31 cellular contexts compared by ENCODE assay signal in the genomic region with DNA sequence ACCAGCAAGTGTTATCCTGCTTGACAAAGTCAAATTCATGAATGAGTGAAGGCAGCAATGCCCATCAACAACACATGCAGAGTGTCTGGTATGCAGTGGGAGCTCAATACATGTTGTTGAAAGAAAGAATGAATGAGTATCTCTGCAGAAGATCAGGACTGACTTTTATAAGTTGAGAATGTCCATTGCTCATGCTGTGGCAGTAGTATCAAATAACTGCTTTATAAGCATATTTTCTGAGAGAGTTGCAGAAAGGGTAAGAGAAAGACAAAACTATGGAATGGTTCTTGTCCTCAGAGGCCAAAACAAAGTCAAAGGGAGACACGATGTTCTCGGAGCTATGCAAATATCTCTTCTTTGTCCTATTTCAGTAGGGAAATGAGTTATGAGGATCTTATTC.
"Had no signal": no experiment of that assay in that cellular context is flagged by ENCODE, and none has a peak within 500 bp of the region (broad histone marks: within the 10 kb centered on the region; RNA-seq: fewer than 3 reads in every experiment).

No MANE protein-coding gene starts in this region.

- H3K4me3 ChIP-seq: esophagus muscularis mucosa, gastroesophageal sphincter, heart left ventricle, hepatocyte, left lung, mucosa of descending colon, pancreas, smooth muscle cell, suprapubic skin, thyroid gland, vagina had no signal

- ATAC-seq: foreskin keratinocyte; gastroesophageal sphincter; heart left ventricle; left cardiac atrium; left lung; mucosa of descending colon; natural killer cell treated with Interleukin-12 subunit alpha and Interleukin-12 subunit beta and Interleukin-15 and Interleukin-18, amount 100 ng/mL, for 72 hours; pancreas; sciatic nerve; stimulated activated effector memory CD8-positive, alpha-beta T cell treated with anti-CD3 and anti-CD28 coated beads, Interleukin-12 subunit alpha, Interleukin-12 subunit beta, amount 100 ng/mL, for 72 hours; stimulated activated naive CD8-positive, alpha-beta T cell treated with anti-CD3 and anti-CD28 coated beads, Interleukin-15, Interleukin-2, amounts not matched to agents 100 U/mL and 50 U/mL, for 24 hours had no signal

- H3K4me1 ChIP-seq: foreskin keratinocyte, pancreas, thyroid gland had no signal

- H3K4me1 Mint-ChIP-seq: naive B cell; stimulated activated effector memory CD8-positive, alpha-beta T cell treated with anti-CD3 and anti-CD28 coated beads, Interleukin-12 subunit alpha, Interleukin-12 subunit beta, amount 100 ng/mL, for 72 hours had no signal

- H3K4me2 ChIP-seq: hepatocyte, smooth muscle cell had no signal

- H3K79me2 ChIP-seq: hepatocyte had no signal

- H3K27ac Mint-ChIP-seq: mesothelial cell of epicardium; naive B cell; natural killer cell treated with Interleukin-12 subunit alpha and Interleukin-12 subunit beta and Interleukin-15 and Interleukin-18, amount 100 ng/mL, for 72 hours; progenitor cell of endocrine pancreas; stimulated activated effector memory CD8-positive, alpha-beta T cell treated with anti-CD3 and anti-CD28 coated beads, Interleukin-12 subunit alpha, Interleukin-12 subunit beta, amount 100 ng/mL, for 72 hours had no signal

- DNase-seq: cortex of kidney; effector CD8-positive, alpha-beta T cell; foreskin keratinocyte; heart left ventricle; kidney; left cardiac atrium; left lung; mesenchymal stem cell; mucosa of descending colon; naive B cell; pancreas; stimulated activated CD4-positive, alpha-beta T cell treated with anti-CD3 and anti-CD28 coated beads, Interleukin-12 subunit alpha, Interleukin-12 subunit beta, amount 100 ng/mL, for 4 hours; stimulated activated CD4-positive, alpha-beta T cell treated with anti-CD3 and anti-CD28 coated beads, Interleukin-2, amount 100 ng/mL, for 24 hours; stimulated activated CD4-positive, alpha-beta T cell treated with anti-CD3 and anti-CD28 coated beads, Interleukin-4, amount 100 ng/mL, for 24 hours; stimulated activated naive CD8-positive, alpha-beta T cell treated with anti-CD3 and anti-CD28 coated beads, Interleukin-15, Interleukin-2, amounts not matched to agents 100 U/mL and 50 U/mL, for 24 hours; thyroid gland; trophoblast cell had no signal

- H3K9me3 Mint-ChIP-seq: mesothelial cell of epicardium; natural killer cell treated with Interleukin-12 subunit alpha and Interleukin-12 subunit beta and Interleukin-15 and Interleukin-18, amount 100 ng/mL, for 72 hours had no signal

- H3K4me3 Mint-ChIP-seq: mesothelial cell of epicardium; naive B cell; natural killer cell treated with Interleukin-12 subunit alpha and Interleukin-12 subunit beta and Interleukin-15 and Interleukin-18, amount 100 ng/mL, for 72 hours; neural crest cell; stimulated activated effector memory CD8-positive, alpha-beta T cell treated with anti-CD3 and anti-CD28 coated beads, Interleukin-12 subunit alpha, Interleukin-12 subunit beta, amount 100 ng/mL, for 72 hours had no signal

- H3K27me3 ChIP-seq: esophagus muscularis mucosa, foreskin keratinocyte, gastroesophageal sphincter, heart left ventricle, hepatocyte, left lung, neutrophil, pancreas, suprapubic skin, thyroid gland, vagina had no signal

- H3K36me3 Mint-ChIP-seq: mesothelial cell of epicardium; naive B cell; natural killer cell treated with Interleukin-12 subunit alpha and Interleukin-12 subunit beta and Interleukin-15 and Interleukin-18, amount 100 ng/mL, for 72 hours; stimulated activated effector memory CD8-positive, alpha-beta T cell treated with anti-CD3 and anti-CD28 coated beads, Interleukin-12 subunit alpha, Interleukin-12 subunit beta, amount 100 ng/mL, for 72 hours had no signal

- FAIRE-seq: endothelial cell of umbilical vein, kidney, pancreas had no signal

- H2AFZ ChIP-seq: hepatocyte had no signal

- H3K9me3 ChIP-seq: esophagus muscularis mucosa, gastroesophageal sphincter, heart left ventricle, left lung, mucosa of descending colon, neutrophil, pancreas, suprapubic skin, thyroid gland, vagina had no signal

- H3K36me3 ChIP-seq: esophagus muscularis mucosa, gastroesophageal sphincter, heart left ventricle, left lung, neutrophil, pancreas, suprapubic skin, thyroid gland, vagina had no signal

- H3K27me3 Mint-ChIP-seq: progenitor cell of endocrine pancreas had no signal

- H3K27ac ChIP-seq: esophagus muscularis mucosa, foreskin keratinocyte, gastroesophageal sphincter, heart left ventricle, hepatocyte, left lung, neutrophil, pancreas, suprapubic skin, thyroid gland, vagina had no signal
